31 cellular contexts compared by ENCODE assay signal in the genomic region with DNA sequence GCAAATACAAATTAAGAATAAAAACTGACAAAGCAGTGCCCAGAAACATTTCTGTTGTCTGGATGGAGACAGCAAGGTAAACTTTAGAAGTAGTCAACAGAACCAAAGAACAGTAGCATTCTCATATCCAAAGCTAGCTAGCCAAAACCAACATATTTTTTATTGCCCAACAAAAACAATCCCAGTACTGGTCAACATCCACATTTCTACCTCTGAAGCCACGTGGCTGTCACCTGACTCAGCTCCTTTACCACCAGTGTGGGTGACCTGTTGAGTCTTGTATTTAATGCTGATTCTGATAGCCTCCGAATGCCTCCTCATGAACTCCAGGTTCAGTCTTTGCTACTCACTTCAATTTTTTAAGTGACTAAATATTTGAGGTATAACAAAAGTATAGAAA.
"Had no signal": no experiment of that assay in that cellular context is flagged by ENCODE, and none has a peak within 500 bp of the region (broad histone marks: within the 10 kb centered on the region; RNA-seq: fewer than 3 reads in every experiment).

No MANE protein-coding gene starts in this region.

- H3K9me3 ChIP-seq: colonic mucosa, esophagus muscularis mucosa, gastroesophageal sphincter, mucosa of descending colon, neutrophil, right atrium auricular region, sigmoid colon, testis, tibial nerve, upper lobe of left lung had no signal

- H3K4me2 ChIP-seq: hepatocyte had no signal

- H3K36me3 ChIP-seq: colonic mucosa, gastroesophageal sphincter, heart left ventricle, left ventricle myocardium inferior, neutrophil, right atrium auricular region, sigmoid colon, tibial nerve, upper lobe of left lung had no signal

- H3K4me1 Mint-ChIP-seq: endodermal cell; naive B cell; neural crest cell; stimulated activated memory B cell treated with anti-CD40 and anti-IgM and Interleukin-4, amounts not matched to agents 10 μg/mL and 1 μg/mL and 100 μg/mL, for 72 hours had no signal

- FAIRE-seq: urothelium cell line had no signal

- H3K9ac ChIP-seq: parathyroid adenoma had no signal

- H3K4me1 ChIP-seq: colonic mucosa, parathyroid adenoma, testis had no signal

- H2AFZ ChIP-seq: hepatocyte, parathyroid adenoma had no signal

- DNase-seq: colonic mucosa; effector CD8-positive, alpha-beta T cell; endodermal cell; heart left ventricle; left cardiac atrium; left ventricle myocardium inferior; mesenchymal stem cell; mucosa of descending colon; naive B cell; sigmoid colon; stimulated activated CD4-positive, alpha-beta T cell treated with anti-CD3 and anti-CD28 coated beads, Interleukin-4, amount 100 ng/mL, for 4 hours; stimulated activated naive CD8-positive, alpha-beta T cell treated with anti-CD3 and anti-CD28 coated beads, Interleukin-15, Interleukin-2, amounts not matched to agents 100 U/mL and 50 U/mL, for 24 hours; substantia nigra; testis; upper lobe of left lung had no signal

- H3K27ac ChIP-seq: colonic mucosa, esophagus muscularis mucosa, foreskin keratinocyte, gastroesophageal sphincter, heart left ventricle, hepatocyte, left ventricle myocardium inferior, neutrophil, parathyroid adenoma, right atrium auricular region, sigmoid colon, testis, tibial nerve, upper lobe of left lung had no signal

- H3K27me3 ChIP-seq: colonic mucosa, esophagus muscularis mucosa, foreskin keratinocyte, gastroesophageal sphincter, heart left ventricle, hepatocyte, right atrium auricular region, sigmoid colon, testis, tibial nerve, upper lobe of left lung had no signal

- H3K9me3 Mint-ChIP-seq: dendritic cell treated with granulocyte-macrophage colony-stimulating factor and Interleukin-4, amounts not matched to agents 40 ng/mL and 50 ng/mL, for 4 days; endodermal cell; stimulated activated memory B cell treated with anti-CD40 and anti-IgM and Interleukin-4, amounts not matched to agents 10 μg/mL and 1 μg/mL and 100 μg/mL, for 72 hours had no signal

- H3K4me3 Mint-ChIP-seq: dendritic cell treated with granulocyte-macrophage colony-stimulating factor and Interleukin-4, amounts not matched to agents 40 ng/mL and 50 ng/mL, for 4 days; endodermal cell; mesothelial cell of epicardium; naive B cell; natural killer cell treated with Interleukin-12 subunit alpha and Interleukin-12 subunit beta and Interleukin-15 and Interleukin-18, amount 100 ng/mL, for 72 hours; neural crest cell; stimulated activated memory B cell treated with anti-CD40 and anti-IgM and Interleukin-4, amounts not matched to agents 10 μg/mL and 1 μg/mL and 100 μg/mL, for 72 hours had no signal

- H3K27me3 Mint-ChIP-seq: progenitor cell of endocrine pancreas had no signal

- ATAC-seq: foreskin keratinocyte; gastroesophageal sphincter; heart left ventricle; left cardiac atrium; mucosa of descending colon; natural killer cell treated with Interleukin-12 subunit alpha and Interleukin-12 subunit beta and Interleukin-15 and Interleukin-18, amount 100 ng/mL, for 72 hours; stimulated activated memory B cell treated with anti-CD40 and anti-IgM and Interleukin-4, amounts not matched to agents 10 μg/mL and 1 μg/mL and 100 μg/mL, for 72 hours; stimulated activated naive CD8-positive, alpha-beta T cell treated with anti-CD3 and anti-CD28 coated beads, Interleukin-15, Interleukin-2, amounts not matched to agents 100 U/mL and 50 U/mL, for 24 hours had no signal

- H3K4me3 ChIP-seq: colonic mucosa, esophagus muscularis mucosa, gastroesophageal sphincter, heart left ventricle, hepatocyte, left ventricle myocardium inferior, lung, mucosa of descending colon, right atrium auricular region, sigmoid colon, testis, tibial nerve, upper lobe of left lung had no signal

- H3K36me3 Mint-ChIP-seq: naive B cell; natural killer cell treated with Interleukin-12 subunit alpha and Interleukin-12 subunit beta and Interleukin-15 and Interleukin-18, amount 100 ng/mL, for 72 hours; stimulated activated memory B cell treated with anti-CD40 and anti-IgM and Interleukin-4, amounts not matched to agents 10 μg/mL and 1 μg/mL and 100 μg/mL, for 72 hours had no signal

- H3K27ac Mint-ChIP-seq: dendritic cell treated with granulocyte-macrophage colony-stimulating factor and Interleukin-4, amounts not matched to agents 40 ng/mL and 50 ng/mL, for 4 days; endodermal cell; mesothelial cell of epicardium; naive B cell; natural killer cell treated with Interleukin-12 subunit alpha and Interleukin-12 subunit beta and Interleukin-15 and Interleukin-18, amount 100 ng/mL, for 72 hours; progenitor cell of endocrine pancreas; stimulated activated memory B cell treated with anti-CD40 and anti-IgM and Interleukin-4, amounts not matched to agents 10 μg/mL and 1 μg/mL and 100 μg/mL, for 72 hours had no signal
